Comparison of ENCODE assay signal across 29 cellular contexts in the genomic region with DNA sequence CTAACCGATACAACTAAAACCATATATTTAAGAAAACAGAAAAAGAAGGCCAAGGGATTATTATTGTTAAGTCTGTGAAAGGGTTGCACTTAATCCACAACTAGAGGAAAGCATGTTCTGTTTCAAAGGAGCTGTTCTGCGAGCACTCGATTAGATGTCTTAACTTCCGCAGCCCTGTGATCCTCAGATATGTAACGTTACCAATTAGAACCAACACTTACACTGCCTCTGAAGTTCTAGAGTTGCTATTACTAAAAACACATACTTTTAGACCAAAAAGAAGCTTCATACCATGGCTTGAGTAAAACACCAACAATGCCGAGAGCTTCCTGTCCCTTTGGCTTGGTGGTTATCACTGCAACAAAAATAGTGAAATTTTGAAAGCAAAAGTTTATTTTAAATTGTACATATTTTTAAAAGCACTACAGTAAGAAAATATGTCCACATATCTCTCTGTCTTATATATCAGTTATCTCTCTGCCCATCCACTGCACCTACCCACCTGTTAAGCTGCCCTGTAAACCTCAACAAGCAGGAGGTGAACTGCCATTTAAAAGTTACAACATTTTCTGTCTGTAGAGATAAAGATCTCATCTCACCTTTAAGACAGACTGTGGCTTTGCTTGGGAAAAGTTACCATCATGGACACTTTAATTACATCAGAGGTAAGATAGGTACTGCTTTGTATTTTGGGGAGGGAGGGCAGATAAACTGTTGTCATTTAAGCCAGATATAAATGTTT. TPM values are rescaled to one million over a fixed set of nuclear protein-coding genes. Genes with fewer than 3 reads are reported as not detected.
A peak's percentile ranks its signal among the peaks of the same experiment; 100 is the strongest.
DNase-seq lines count a peak whose midpoint lies in the region; ATAC-seq and TF ChIP-seq lines count a peak whose summit lies in the region.
"Had no signal": no experiment of that assay in that cellular context is flagged by ENCODE, and none has a peak within 500 bp of the region (broad histone marks: within the 10 kb centered on the region; RNA-seq: fewer than 3 reads in every experiment).

No MANE protein-coding gene starts in this region.

- ATAC-seq in CD8-positive, alpha-beta T cell, result peak; percentile 51
- ATAC-seq in activated CD8-positive, alpha-beta T cell treated with anti-CD3 and anti-CD28 coated beads for 36 hours, result peak; percentile 38
- ATAC-seq in HG03280 (IDR thresholded peaks at IDR 0.05; ENCODE audit: unreplicated experiment), result no peak
- ATAC-seq in left lobe of liver, result no peak
- ATAC-seq: A549, heart right ventricle, left ventricle myocardium superior, Panc1 had no signal

- H3K4me3 ChIP-seq in CD8-positive, alpha-beta T cell (ENCODE audit: low read depth, low read length), result no peak overlapping the region
- no peak overlapping the region for H3K4me3 ChIP-seq in esophagus muscularis mucosa
- H3K4me3 ChIP-seq: A549, breast epithelium, HAP-1, heart right ventricle, right atrium auricular region, thyroid gland, vagina had no signal

- POLR2A ChIA-PET in activated CD4-positive, alpha-beta T cell treated with anti-CD3 and anti-CD28 coated beads, Interleukin-2, amount 10 ng/mL, durations not matched to agents 7 days and 5 days (lab: Charles Lee), result interaction anchor here (0.8 kb wide), 1 partner anchor 107 kb away, joined by 3 read pairs; the partner anchor contains the start of gene IRF4
- POLR2A ChIA-PET in CD8-positive, alpha-beta T cell (lab: Charles Lee), result interaction anchor here (1.1 to 1.2 kb wide), 2 partner anchors 11 to 62 kb away, joined by 3 read pairs; no protein-coding TSS in a partner anchor
- POLR2A ChIA-PET in activated CD8-positive, alpha-beta T cell treated with anti-CD3 and anti-CD28 coated beads for 36 hours (lab: Charles Lee), result interaction anchor here (0.7 to 2.8 kb wide), 7 partner anchors 25 to 110 kb away, joined by 3 to 9 read pairs (median 3); no protein-coding TSS in a partner anchor

- TF ChIP-seq CTCF in CD8-positive, alpha-beta T cell (IDR thresholded peaks at IDR 0.05), result no peak
- TF ChIP-seq CTCF in activated CD8-positive, alpha-beta T cell treated with anti-CD3 and anti-CD28 coated beads for 36 hours (IDR thresholded peaks at IDR 0.05), result no peak
- TF ChIP-seq CTCF in esophagus muscularis mucosa (IDR thresholded peaks at IDR 0.05), result no peak

- peaks cover 24% of the 10 kb centered on the region for H3K4me1 Mint-ChIP-seq in activated CD4-positive, alpha-beta T cell treated with anti-CD3 and anti-CD28 coated beads, Interleukin-2, amount 10 ng/mL, durations not matched to agents 7 days and 5 days
- peaks cover 22% of the 10 kb centered on the region for H3K4me1 Mint-ChIP-seq in CD8-positive, alpha-beta T cell (ENCODE audit: low read depth)
- H3K4me1 Mint-ChIP-seq in activated CD8-positive, alpha-beta T cell treated with anti-CD3 and anti-CD28 coated beads for 36 hours (ENCODE audit: low read depth), result peaks cover 38% of the 10 kb centered on the region

- no peak for TF ChIP-seq POLR2A in esophagus muscularis mucosa (IDR thresholded peaks at IDR 0.05; ENCODE audit: low read depth)

- H3K4me3 Mint-ChIP-seq in activated CD4-positive, alpha-beta T cell treated with anti-CD3 and anti-CD28 coated beads, Interleukin-2, amount 10 ng/mL, durations not matched to agents 7 days and 5 days, result no peak overlapping the region
- H3K4me3 Mint-ChIP-seq in CD8-positive, alpha-beta T cell, result no peak overlapping the region
- H3K4me3 Mint-ChIP-seq in activated CD8-positive, alpha-beta T cell treated with anti-CD3 and anti-CD28 coated beads for 36 hours, result no peak overlapping the region

- intact Hi-C loops in CD8-positive, alpha-beta T cell (cut with DNase I, micrococcal nuclease), result loop anchor here in 1 of 2 experiments (5.0 kb wide), 1 partner anchor 48 kb away; no protein-coding TSS in a partner anchor
- intact Hi-C loops in activated CD8-positive, alpha-beta T cell treated with anti-CD3 and anti-CD28 coated beads for 36 hours (cut with micrococcal nuclease), result no loop called here
- intact Hi-C loops in esophagus muscularis mucosa (cut with DNase I), result no loop called here

- H3K27me3 ChIP-seq in CD8-positive, alpha-beta T cell (ENCODE audit: insufficient read depth, low read length), result no peaks in the 10 kb centered on the region
- H3K27me3 ChIP-seq in esophagus muscularis mucosa, result peaks cover 0 to 32% (median 0%) of the 10 kb centered on the region in 4 donors
- H3K27me3 ChIP-seq: right atrium auricular region, vagina had no signal

- no peaks in the 10 kb centered on the region for H3K36me3 ChIP-seq in CD8-positive, alpha-beta T cell (ENCODE audit: insufficient read depth, low read length)
- H3K36me3 ChIP-seq in esophagus muscularis mucosa, result no peaks in the 10 kb centered on the region
- H3K36me3 ChIP-seq: breast epithelium, HAP-1, heart right ventricle, right atrium auricular region, thyroid gland, vagina had no signal

- no peaks in the 10 kb centered on the region for H3K9me3 ChIP-seq in CD8-positive, alpha-beta T cell (ENCODE audit: low read length)
- H3K9me3 ChIP-seq in esophagus muscularis mucosa, result no peaks in the 10 kb centered on the region
- H3K9me3 ChIP-seq: A549, breast epithelium, heart right ventricle, right atrium auricular region, thyroid gland, vagina had no signal

- WGBS in esophagus muscularis mucosa, result 85% methylated on average over 6 of the region's 6 CpGs

- peak overlapping the region; percentile 33 for H3K27ac Mint-ChIP-seq in activated CD4-positive, alpha-beta T cell treated with anti-CD3 and anti-CD28 coated beads, Interleukin-2, amount 10 ng/mL, durations not matched to agents 7 days and 5 days
- peak overlapping the region; percentile 30 for H3K27ac Mint-ChIP-seq in CD8-positive, alpha-beta T cell
- H3K27ac Mint-ChIP-seq in activated CD8-positive, alpha-beta T cell treated with anti-CD3 and anti-CD28 coated beads for 36 hours, result peak overlapping the region; percentile 55

- TF ChIP-seq EP300 in esophagus muscularis mucosa (IDR thresholded peaks at IDR 0.05), result no peak

- no peaks in the 10 kb centered on the region for H3K9me3 Mint-ChIP-seq in activated CD4-positive, alpha-beta T cell treated with anti-CD3 and anti-CD28 coated beads, Interleukin-2, amount 10 ng/mL, durations not matched to agents 7 days and 5 days
- no peaks in the 10 kb centered on the region for H3K9me3 Mint-ChIP-seq in CD8-positive, alpha-beta T cell
- H3K9me3 Mint-ChIP-seq in activated CD8-positive, alpha-beta T cell treated with anti-CD3 and anti-CD28 coated beads for 36 hours, result no peaks in the 10 kb centered on the region

- H3K4me1 ChIP-seq in CD8-positive, alpha-beta T cell (ENCODE audit: insufficient read depth, low read length), result peaks cover 15% of the 10 kb centered on the region
- H3K4me1 ChIP-seq in esophagus muscularis mucosa, result no peaks in the 10 kb centered on the region
- H3K4me1 ChIP-seq: A549, breast epithelium, HAP-1, right atrium auricular region, thyroid gland, vagina had no signal

- H3K27me3 Mint-ChIP-seq in activated CD4-positive, alpha-beta T cell treated with anti-CD3 and anti-CD28 coated beads, Interleukin-2, amount 10 ng/mL, durations not matched to agents 7 days and 5 days, result no peaks in the 10 kb centered on the region
- H3K27me3 Mint-ChIP-seq in CD8-positive, alpha-beta T cell (ENCODE audit: low read depth), result no peaks in the 10 kb centered on the region
- no peaks in the 10 kb centered on the region for H3K27me3 Mint-ChIP-seq in activated CD8-positive, alpha-beta T cell treated with anti-CD3 and anti-CD28 coated beads for 36 hours
- H3K27me3 Mint-ChIP-seq: CD4-positive, alpha-beta memory T cell had no signal

- CTCF ChIA-PET in activated CD4-positive, alpha-beta T cell treated with anti-CD3 and anti-CD28 coated beads, Interleukin-2, amount 10 ng/mL, durations not matched to agents 7 days and 5 days (lab: Charles Lee), result interaction anchor here (0.6 to 1.1 kb wide), 2 partner anchors 15 to 91 kb away, joined by 3 to 6 read pairs; no protein-coding TSS in a partner anchor
- CTCF ChIA-PET in CD8-positive, alpha-beta T cell (lab: Charles Lee), result interaction anchor here (1.1 kb wide), 1 partner anchor 27 kb away, joined by 3 read pairs; no protein-coding TSS in a partner anchor
- CTCF ChIA-PET in activated CD8-positive, alpha-beta T cell treated with anti-CD3 and anti-CD28 coated beads for 36 hours (lab: Charles Lee), result interaction anchor here (0.9 to 1.1 kb wide), 3 partner anchors 12 to 97 kb away, joined by 3 read pairs; no protein-coding TSS in a partner anchor

- no peak overlapping the region for H3K27ac ChIP-seq in CD8-positive, alpha-beta T cell (ENCODE audit: low read depth, low read length)
- no peak overlapping the region for H3K27ac ChIP-seq in esophagus muscularis mucosa (replicated peaks in 1 of 4)
- H3K27ac ChIP-seq: A549, breast epithelium, heart right ventricle, right atrium auricular region, thyroid gland, vagina, VCaP had no signal

- peak; percentile 5 for DNase-seq in activated CD4-positive, alpha-beta T cell treated with anti-CD3 and anti-CD28 coated beads, Interleukin-2, amount 10 ng/mL, durations not matched to agents 7 days and 5 days
- no peak for DNase-seq in activated CD4-positive, alpha-beta T cell treated with anti-CD3 and anti-CD28 coated beads for 1 hour
- DNase-seq in CD8-positive, alpha-beta T cell, result no peak
- DNase-seq in activated CD8-positive, alpha-beta T cell treated with anti-CD3 and anti-CD28 coated beads for 36 hours, result no peak
- DNase-seq in esophagus muscularis mucosa (ENCODE audit: extremely low spot score) (peak; percentile 37), left lobe of liver (ENCODE audit: low spot score) (no peak), NCI-H226 (no peak)
- DNase-seq: activated CD4-positive, alpha-beta T cell treated with anti-CD3 and anti-CD28 coated beads, Interleukin-2, amount 50 U/mL, for 4 hours; activated effector memory CD4-positive, alpha-beta T cell treated with anti-CD3 and anti-CD28 coated beads, Interleukin-2, amount 50 U/mL, for 16 hours; CD4-positive, alpha-beta memory T cell; heart right ventricle; Karpas-422; left ventricle myocardium superior; mesendoderm; NCI-H2107; NCI-H748 treated with DMSO at 0.1 percent for 48 hours; posterior cingulate gyrus; Right ventricle myocardium superior; small intestine; T-helper 9 cell; thyroid gland had no signal

- peaks cover 14% of the 10 kb centered on the region for H3K36me3 Mint-ChIP-seq in activated CD4-positive, alpha-beta T cell treated with anti-CD3 and anti-CD28 coated beads, Interleukin-2, amount 10 ng/mL, durations not matched to agents 7 days and 5 days (ENCODE audit: low read depth)
- H3K36me3 Mint-ChIP-seq in CD8-positive, alpha-beta T cell, result no peaks in the 10 kb centered on the region
- H3K36me3 Mint-ChIP-seq in activated CD8-positive, alpha-beta T cell treated with anti-CD3 and anti-CD28 coated beads for 36 hours (ENCODE audit: low read depth), result no peaks in the 10 kb centered on the region
- H3K36me3 Mint-ChIP-seq: CD4-positive, alpha-beta memory T cell had no signal

RNA-seq across cellular contexts. Expression of gene DUSP22, which starts 7.1 kb away (rescaled TPM):
- 10 to 100 TPM; 35.3 to 36.7 TPM for total RNA-seq in activated CD4-positive, alpha-beta T cell treated with anti-CD3 and anti-CD28 coated beads, Interleukin-2, amount 10 ng/mL, durations not matched to agents 7 days and 5 days
- total RNA-seq in CD8-positive, alpha-beta T cell, result 10 to 100 TPM; 19.9 to 22.1 TPM
- 10 to 100 TPM; 32.5 to 34.2 TPM for total RNA-seq in activated CD8-positive, alpha-beta T cell treated with anti-CD3 and anti-CD28 coated beads for 36 hours
- total RNA-seq in esophagus muscularis mucosa, result 10 to 100 TPM; 67.7 to 95.6 (median 73.7) TPM
- total RNA-seq in left lobe of liver, result 15.9 TPM

Comparison
In these comparisons a context has a peak if more than half of its experiments do, and no peak if none do; other contexts are left out.
1. DNase-seq: peak in activated CD4-positive, alpha-beta T cell treated with anti-CD3 and anti-CD28 coated beads, Interleukin-2, amount 10 ng/mL, durations not matched to agents 7 days and 5 days (single experiment) and esophagus muscularis mucosa (single experiment); none in activated CD4-positive, alpha-beta T cell treated with anti-CD3 and anti-CD28 coated beads for 1 hour (single experiment), CD8-positive, alpha-beta T cell (0 of 7), activated CD8-positive, alpha-beta T cell treated with anti-CD3 and anti-CD28 coated beads for 36 hours (single experiment), left lobe of liver (single experiment) and NCI-H226 (single experiment).
2. ATAC-seq: peak in CD8-positive, alpha-beta T cell (single experiment) and activated CD8-positive, alpha-beta T cell treated with anti-CD3 and anti-CD28 coated beads for 36 hours (single experiment); none in HG03280 (single experiment) and left lobe of liver (single experiment).
3. Peak in every context shown above with its lines, with median percentiles within 50 percentile points of each other: H3K27ac Mint-ChIP-seq.